In the genomic region with DNA sequence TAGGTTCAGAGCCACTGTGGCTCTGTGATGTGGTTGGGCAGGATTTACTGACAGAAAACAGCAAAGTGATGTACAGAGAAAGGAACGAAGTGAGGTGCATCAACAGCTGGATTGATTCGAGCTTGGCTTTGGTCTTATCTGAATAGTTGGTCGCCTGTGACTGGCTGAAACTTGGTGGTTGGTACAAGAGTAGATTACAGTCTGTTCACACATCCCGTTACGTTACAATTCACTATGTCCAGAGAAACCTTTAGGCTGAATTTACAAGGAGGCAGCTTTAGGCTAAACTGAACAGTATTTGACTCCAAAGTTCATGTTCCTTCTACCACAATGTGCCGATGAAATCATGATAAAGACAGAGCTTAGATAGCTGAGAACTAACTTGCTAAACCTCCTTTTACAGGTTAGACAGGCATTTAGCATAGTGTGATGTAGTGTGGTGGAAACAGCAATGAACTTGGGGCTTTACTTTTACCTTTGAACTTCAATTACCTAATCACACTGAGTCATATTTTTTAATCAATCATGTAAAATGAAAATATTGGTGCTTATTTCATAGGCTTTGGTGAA, we compare ENCODE assay signal across 7 cellular contexts.
"Had no signal": no experiment of that assay in that cellular context is flagged by ENCODE, and none has a peak within 500 bp of the region (broad histone marks: within the 10 kb centered on the region; RNA-seq: fewer than 3 reads in every experiment).

No MANE protein-coding gene starts in this region.

- H2AFZ ChIP-seq: GM23248 had no signal

- ATAC-seq: HCT116 had no signal

- H3K9ac ChIP-seq: GM23248 had no signal

- H3K4me1 ChIP-seq: HAP-1 had no signal

- DNase-seq: GM23248, GOT3, H7, HFFc6 had no signal

- H3K4me3 ChIP-seq: GM23248, HAP-1 had no signal

- H3K27ac ChIP-seq: GM23248, HL-60 had no signal

- H3K36me3 ChIP-seq: HAP-1 had no signal

- H3K9me3 ChIP-seq: HAP-1 had no signal
